In the genomic region with DNA sequence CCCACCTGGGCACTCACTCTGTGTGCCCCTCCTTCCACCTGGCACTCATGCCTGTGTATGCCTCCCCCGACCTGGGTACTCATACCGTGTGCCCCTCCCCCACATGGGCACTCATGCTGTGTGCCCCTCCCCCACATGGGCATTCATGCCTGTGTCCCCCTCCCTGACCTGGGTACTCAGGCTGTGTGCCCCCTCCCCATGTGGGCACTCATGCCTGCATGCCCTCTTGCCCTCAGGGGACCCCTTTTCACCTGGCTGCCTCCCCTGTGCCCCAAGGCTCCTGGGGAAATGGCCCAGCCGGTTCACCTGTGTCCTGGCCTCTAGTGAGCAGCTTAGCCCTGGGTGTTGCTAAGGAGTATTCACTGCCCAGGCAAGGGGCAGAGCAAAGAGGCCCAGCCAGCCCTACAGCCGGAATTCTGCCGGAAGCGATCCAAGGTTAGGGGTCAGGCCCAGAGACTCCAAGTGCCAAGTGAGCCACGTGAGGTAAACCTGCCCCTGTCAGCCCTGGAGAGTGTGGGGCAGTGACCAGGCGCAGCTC, we compare ENCODE assay signal across 16 cellular contexts. TPM values are rescaled to one million over a fixed set of nuclear protein-coding genes. Genes with fewer than 3 reads are reported as not detected.
DNase-seq lines count a peak whose midpoint lies in the region; ATAC-seq lines count a peak whose summit lies in the region.
"Had no signal": no experiment of that assay in that cellular context is flagged by ENCODE, and none has a peak within 500 bp of the region (broad histone marks: within the 10 kb centered on the region; RNA-seq: fewer than 3 reads in every experiment).

No MANE protein-coding gene starts in this region.

- CTCF ChIA-PET in activated CD8-positive, alpha-beta T cell treated with anti-CD3 and anti-CD28 coated beads, Interleukin-2, amount 10 ng/mL, durations not matched to agents 7 days and 5 days (lab: Charles Lee): interaction anchor here (3.6 kb wide), 1 partner anchor 62 kb away, joined by 30 read pairs; no protein-coding TSS in a partner anchor

- POLR2A ChIA-PET in activated CD8-positive, alpha-beta T cell treated with anti-CD3 and anti-CD28 coated beads, Interleukin-2, amount 10 ng/mL, durations not matched to agents 7 days and 5 days (lab: Charles Lee): no interaction called here

- H3K4me1 Mint-ChIP-seq in activated CD4-positive, alpha-beta T cell treated with anti-CD3 and anti-CD28 coated beads, Interleukin-2, amount 10 ng/mL, durations not matched to agents 24 days and 14 days: peaks cover 42% of the 10 kb centered on the region
- H3K4me1 Mint-ChIP-seq in activated CD8-positive, alpha-beta T cell treated with anti-CD3 and anti-CD28 coated beads, Interleukin-2, amount 10 ng/mL, durations not matched to agents 7 days and 5 days (ENCODE audit: low read depth): peaks cover 72% of the 10 kb centered on the region
- H3K4me1 Mint-ChIP-seq in immature natural killer cell: peaks cover 83 to 84% of the 10 kb centered on the region in 2 donors
- H3K4me1 Mint-ChIP-seq in stimulated activated effector memory CD8-positive, alpha-beta T cell treated with anti-CD3 and anti-CD28 coated beads, Interleukin-12 subunit alpha, Interleukin-12 subunit beta, amount 100 ng/mL, for 72 hours: peaks cover 47% of the 10 kb centered on the region
- peaks cover 36% of the 10 kb centered on the region for H3K4me1 Mint-ChIP-seq in activated T-cell treated with anti-CD3 and anti-CD28 coated beads, Interleukin-2, amount 50 U/mL, for 72 hours (ENCODE audit: low read depth)

- DNase-seq in activated CD4-positive, alpha-beta T cell treated with anti-CD3 and anti-CD28 coated beads, Interleukin-2, amount 10 ng/mL, durations not matched to agents 24 days and 14 days: no peak
- DNase-seq in activated CD4-positive, alpha-beta T cell treated with anti-CD3 and anti-CD28 coated beads, Interleukin-2, amount 50 U/mL, for 1 hour: no peak
- DNase-seq in activated CD8-positive, alpha-beta T cell treated with anti-CD3 and anti-CD28 coated beads, Interleukin-2, amount 10 ng/mL, durations not matched to agents 7 days and 5 days: no peak
- DNase-seq in immature natural killer cell (no peak), G401 (ENCODE audit: low spot score) (no peak)
- DNase-seq in stimulated activated effector memory CD8-positive, alpha-beta T cell treated with anti-CD3 and anti-CD28 coated beads, Interleukin-12 subunit alpha, Interleukin-12 subunit beta, amount 100 ng/mL, for 72 hours (ENCODE audit: low spot score in 2 of 2): no peak
- no peak for DNase-seq in activated T-cell treated with anti-CD3 and anti-CD28 coated beads, Interleukin-2, amount 50 U/mL, for 72 hours
- DNase-seq in stimulated activated CD4-positive, alpha-beta T cell treated with anti-CD3 and anti-CD28 coated beads, Interleukin-15, amount 100 ng/mL, for 24 hours: no peak
- DNase-seq: DMS53, foreskin fibroblast, KBM-7, NCI-H187 treated with DMSO at 0.1 percent for 48 hours, NCI-H748 treated with DMSO at 0.1 percent for 48 hours had no signal

- ATAC-seq in activated CD8-positive, alpha-beta T cell treated with anti-CD3 and anti-CD28 coated beads, Interleukin-2, amount 10 ng/mL, durations not matched to agents 7 days and 5 days: no peak
- ATAC-seq in stimulated activated effector memory CD8-positive, alpha-beta T cell treated with anti-CD3 and anti-CD28 coated beads, Interleukin-12 subunit alpha, Interleukin-12 subunit beta, amount 100 ng/mL, for 72 hours: no peak
- no peak for ATAC-seq in activated T-cell treated with anti-CD3 and anti-CD28 coated beads, Interleukin-2, amount 50 U/mL, for 72 hours (replicated peaks in 1 of 2)
- ATAC-seq: body of pancreas, sciatic nerve had no signal

- peak overlapping the region; percentile 34 for H3K27ac Mint-ChIP-seq in activated CD4-positive, alpha-beta T cell treated with anti-CD3 and anti-CD28 coated beads, Interleukin-2, amount 10 ng/mL, durations not matched to agents 24 days and 14 days
- peak overlapping the region; percentile 96 for H3K27ac Mint-ChIP-seq in activated CD8-positive, alpha-beta T cell treated with anti-CD3 and anti-CD28 coated beads, Interleukin-2, amount 10 ng/mL, durations not matched to agents 7 days and 5 days
- peak overlapping the region; percentile 75 to 90 (median 82) for H3K27ac Mint-ChIP-seq in immature natural killer cell
- peak overlapping the region; percentile 96 for H3K27ac Mint-ChIP-seq in stimulated activated effector memory CD8-positive, alpha-beta T cell treated with anti-CD3 and anti-CD28 coated beads, Interleukin-12 subunit alpha, Interleukin-12 subunit beta, amount 100 ng/mL, for 72 hours
- no peak overlapping the region for H3K27ac Mint-ChIP-seq in activated T-cell treated with anti-CD3 and anti-CD28 coated beads, Interleukin-2, amount 50 U/mL, for 72 hours

- in situ Hi-C loops in G401 (cut with HindIII; ENCODE audit: low sequenced_read_pairs): no loop called here

- no peaks in the 10 kb centered on the region for H3K27me3 Mint-ChIP-seq in activated CD4-positive, alpha-beta T cell treated with anti-CD3 and anti-CD28 coated beads, Interleukin-2, amount 10 ng/mL, durations not matched to agents 24 days and 14 days
- no peaks in the 10 kb centered on the region for H3K27me3 Mint-ChIP-seq in activated CD8-positive, alpha-beta T cell treated with anti-CD3 and anti-CD28 coated beads, Interleukin-2, amount 10 ng/mL, durations not matched to agents 7 days and 5 days (ENCODE audit: low read depth)
- H3K27me3 Mint-ChIP-seq in immature natural killer cell (ENCODE audit: low read depth in 3 of 3): peaks cover 7 to 9% (median 8%) of the 10 kb centered on the region in 3 donors
- H3K27me3 Mint-ChIP-seq in activated T-cell treated with anti-CD3 and anti-CD28 coated beads, Interleukin-2, amount 50 U/mL, for 72 hours (ENCODE audit: low read depth): no peaks in the 10 kb centered on the region

- peaks cover 13% of the 10 kb centered on the region for H3K36me3 Mint-ChIP-seq in activated CD4-positive, alpha-beta T cell treated with anti-CD3 and anti-CD28 coated beads, Interleukin-2, amount 10 ng/mL, durations not matched to agents 24 days and 14 days (ENCODE audit: low read depth)
- peaks cover 54% of the 10 kb centered on the region for H3K36me3 Mint-ChIP-seq in activated CD8-positive, alpha-beta T cell treated with anti-CD3 and anti-CD28 coated beads, Interleukin-2, amount 10 ng/mL, durations not matched to agents 7 days and 5 days (ENCODE audit: low read depth)
- peaks cover 0 to 12% (median 3%) of the 10 kb centered on the region in 3 donors for H3K36me3 Mint-ChIP-seq in immature natural killer cell
- peaks cover 63% of the 10 kb centered on the region for H3K36me3 Mint-ChIP-seq in stimulated activated effector memory CD8-positive, alpha-beta T cell treated with anti-CD3 and anti-CD28 coated beads, Interleukin-12 subunit alpha, Interleukin-12 subunit beta, amount 100 ng/mL, for 72 hours
- H3K36me3 Mint-ChIP-seq in activated T-cell treated with anti-CD3 and anti-CD28 coated beads, Interleukin-2, amount 50 U/mL, for 72 hours (ENCODE audit: insufficient read depth in 2 of 2): no peaks in the 10 kb centered on the region

- no peaks in the 10 kb centered on the region for H3K9me3 Mint-ChIP-seq in activated CD4-positive, alpha-beta T cell treated with anti-CD3 and anti-CD28 coated beads, Interleukin-2, amount 10 ng/mL, durations not matched to agents 24 days and 14 days
- H3K9me3 Mint-ChIP-seq in activated CD8-positive, alpha-beta T cell treated with anti-CD3 and anti-CD28 coated beads, Interleukin-2, amount 10 ng/mL, durations not matched to agents 7 days and 5 days (ENCODE audit: insufficient read depth): no peaks in the 10 kb centered on the region
- H3K9me3 Mint-ChIP-seq in immature natural killer cell: no peaks in the 10 kb centered on the region
- no peaks in the 10 kb centered on the region for H3K9me3 Mint-ChIP-seq in stimulated activated effector memory CD8-positive, alpha-beta T cell treated with anti-CD3 and anti-CD28 coated beads, Interleukin-12 subunit alpha, Interleukin-12 subunit beta, amount 100 ng/mL, for 72 hours
- H3K9me3 Mint-ChIP-seq in activated T-cell treated with anti-CD3 and anti-CD28 coated beads, Interleukin-2, amount 50 U/mL, for 72 hours: no peaks in the 10 kb centered on the region

- peak overlapping the region; percentile 68 for H3K4me3 Mint-ChIP-seq in activated CD4-positive, alpha-beta T cell treated with anti-CD3 and anti-CD28 coated beads, Interleukin-2, amount 10 ng/mL, durations not matched to agents 24 days and 14 days
- H3K4me3 Mint-ChIP-seq in activated CD8-positive, alpha-beta T cell treated with anti-CD3 and anti-CD28 coated beads, Interleukin-2, amount 10 ng/mL, durations not matched to agents 7 days and 5 days: peak overlapping the region; percentile 78
- H3K4me3 Mint-ChIP-seq in immature natural killer cell: peak overlapping the region; percentile 24 to 64 (median 60)
- peak overlapping the region; percentile 74 for H3K4me3 Mint-ChIP-seq in stimulated activated effector memory CD8-positive, alpha-beta T cell treated with anti-CD3 and anti-CD28 coated beads, Interleukin-12 subunit alpha, Interleukin-12 subunit beta, amount 100 ng/mL, for 72 hours
- H3K4me3 Mint-ChIP-seq in activated T-cell treated with anti-CD3 and anti-CD28 coated beads, Interleukin-2, amount 50 U/mL, for 72 hours: peak overlapping the region in 1 of 2 donors; percentile 34

- intact Hi-C loops in activated CD4-positive, alpha-beta T cell treated with anti-CD3 and anti-CD28 coated beads, Interleukin-2, amount 10 ng/mL, durations not matched to agents 24 days and 14 days (cut with micrococcal nuclease): no loop called here

RNA-seq across cellular contexts. Expression of gene IFITM10, which starts 5.7 kb away (rescaled TPM):
- 0.12 and 0.14 TPM in 2 replicates for total RNA-seq in activated CD4-positive, alpha-beta T cell treated with anti-CD3 and anti-CD28 coated beads, Interleukin-2, amount 10 ng/mL, durations not matched to agents 24 days and 14 days
- total RNA-seq in activated CD8-positive, alpha-beta T cell treated with anti-CD3 and anti-CD28 coated beads, Interleukin-2, amount 10 ng/mL, durations not matched to agents 7 days and 5 days: 1 to 10 TPM in 1 of 2 experiments, under 1 TPM in 1; 0.63 to 1.0 TPM
- under 1 TPM; 0.09 to 0.93 (median 0.39) TPM for polyA plus RNA-seq in immature natural killer cell
- 1 to 10 TPM in 1 of 2 donors, under 1 TPM in 1; 0.91 to 1.5 TPM for total RNA-seq in activated T-cell treated with anti-CD3 and anti-CD28 coated beads, Interleukin-2, amount 50 U/mL, for 72 hours
- total RNA-seq in G401 (2014; rRNA removed; shearing (Covaris generic)): not detected in 2 replicates

RNA-seq across cellular contexts. Expression of gene CTSD, which starts 7.6 kb away (rescaled TPM):
- 59.8 and 66.1 TPM in 2 replicates for total RNA-seq in activated CD4-positive, alpha-beta T cell treated with anti-CD3 and anti-CD28 coated beads, Interleukin-2, amount 10 ng/mL, durations not matched to agents 24 days and 14 days
- total RNA-seq in activated CD8-positive, alpha-beta T cell treated with anti-CD3 and anti-CD28 coated beads, Interleukin-2, amount 10 ng/mL, durations not matched to agents 7 days and 5 days: 100 to 1,000 TPM; 153 to 172 TPM
- 100 to 1,000 TPM; 471 to 795 (median 488) TPM for polyA plus RNA-seq in immature natural killer cell
- total RNA-seq in activated T-cell treated with anti-CD3 and anti-CD28 coated beads, Interleukin-2, amount 50 U/mL, for 72 hours: 10 to 100 TPM; 56.2 to 66.9 TPM
- total RNA-seq in G401 (2014; rRNA removed; shearing (Covaris generic)): 192 and 219 TPM in 2 replicates

RNA-seq across cellular contexts. Expression of gene KRTAP5-6, which starts 59.1 kb away (rescaled TPM):
- not detected in 2 replicates for total RNA-seq in activated CD4-positive, alpha-beta T cell treated with anti-CD3 and anti-CD28 coated beads, Interleukin-2, amount 10 ng/mL, durations not matched to agents 24 days and 14 days
- total RNA-seq in activated CD8-positive, alpha-beta T cell treated with anti-CD3 and anti-CD28 coated beads, Interleukin-2, amount 10 ng/mL, durations not matched to agents 7 days and 5 days: not detected
- not detected for polyA plus RNA-seq in immature natural killer cell
- not detected for total RNA-seq in activated T-cell treated with anti-CD3 and anti-CD28 coated beads, Interleukin-2, amount 50 U/mL, for 72 hours
- total RNA-seq in G401 (2014; rRNA removed; shearing (Covaris generic)): not detected in 2 replicates
- total RNA-seq: body of pancreas, sciatic nerve, thoracic aorta had no signal
